In the genomic region with DNA sequence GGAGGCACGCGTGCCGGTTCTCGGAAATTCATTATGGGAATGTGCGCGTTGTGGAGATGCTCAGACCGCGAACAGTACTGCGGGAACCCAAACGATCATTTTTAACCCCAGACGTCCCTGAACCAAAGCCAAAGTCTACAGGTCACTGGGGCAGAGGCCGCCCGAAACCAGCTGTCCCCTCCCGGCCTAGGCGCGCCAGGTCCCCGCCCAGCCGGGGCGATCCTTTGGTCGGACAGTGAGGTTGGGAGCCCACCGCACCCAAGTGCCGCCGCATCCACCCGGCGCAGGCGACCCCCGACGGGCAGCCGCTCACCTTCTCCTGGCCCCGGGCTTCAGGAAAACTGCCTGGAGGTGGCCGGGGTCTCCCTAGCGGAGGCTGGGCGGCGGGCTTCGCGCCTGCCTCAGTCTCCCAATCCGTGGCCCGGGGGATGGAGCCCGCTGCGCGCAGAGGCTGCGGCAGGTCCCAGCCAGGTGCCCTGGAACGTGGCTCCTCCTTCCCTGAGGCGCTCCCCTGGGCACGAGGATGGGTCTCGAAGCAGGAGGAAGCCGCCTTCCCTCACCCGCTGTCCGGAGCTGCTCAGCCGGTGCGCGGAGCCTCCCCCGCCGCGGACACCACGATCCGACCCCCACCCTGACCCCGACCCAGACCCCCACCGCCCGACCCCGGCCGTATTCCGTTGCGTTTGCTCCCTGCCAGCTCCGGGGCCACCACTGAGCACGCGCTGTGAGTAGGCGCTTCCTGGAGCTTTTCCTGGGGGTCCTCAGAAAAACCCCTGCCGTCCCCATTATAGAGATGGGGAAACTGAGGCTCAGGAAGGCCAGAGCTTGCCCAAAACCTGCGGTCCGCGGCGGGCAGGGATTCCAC, we compare ENCODE assay signal across 7 cellular contexts. TPM values are rescaled to one million over a fixed set of nuclear protein-coding genes. Genes with fewer than 3 reads are reported as not detected.
DNase-seq lines count a peak whose midpoint lies in the region; TF ChIP-seq lines count a peak whose summit lies in the region.

No MANE protein-coding gene starts in this region.

- peaks cover 0 to 31% of the 10 kb centered on the region in 2 donors for H3K4me1 ChIP-seq in right atrium auricular region
- H3K4me1 ChIP-seq in spleen, result peaks cover 35 to 82% (median 68%) of the 10 kb centered on the region in 6 donors

- DNase-seq in H7 (peak; percentile 85), right atrium auricular region (ENCODE audit: low spot score) (no peak), spleen (peak; percentile 88), NCI-H1048 (lab: John Stamatoyannopoulos, UW) (no peak), OCI-M1 (lab: John Stamatoyannopoulos, UW) (no peak), H4 (ENCODE audit: low spot score) (no peak)

- H3K36me3 ChIP-seq in H7 (replicated peaks; ENCODE audit: control insufficient read depth, insufficient read depth, low read length) (no peaks in the 10 kb centered on the region), right atrium auricular region (no peaks in the 10 kb centered on the region), spleen (peaks cover 0 to 15% (median 0%) of the 10 kb centered on the region in 6 donors)

- TF ChIP-seq CTCF in VCaP (conservative IDR thresholded peaks at IDR 0.05) (no peak), right atrium auricular region (IDR thresholded peaks at IDR 0.05) (no peak), spleen (IDR thresholded peaks at IDR 0.05 in 8 of 11, conservative IDR thresholded peaks at IDR 0.05 in 3 of 11) (no peak)

- H3K27me3 ChIP-seq in H7 (ENCODE audit: control insufficient read depth, insufficient read depth, low read length) (peaks cover 72% of the 10 kb centered on the region), right atrium auricular region (peaks cover 9 to 14% of the 10 kb centered on the region in 2 donors), spleen (replicated peaks in 1 of 7) (peaks cover 0 to 23% (median 4%) of the 10 kb centered on the region in 7 donors)

- 1 to 2% (median 1%) methylated on average over 21 to 73 of the region's 73 CpGs for WGBS in spleen, 5 donors

- no peaks in the 10 kb centered on the region for H3K9me3 ChIP-seq in right atrium auricular region
- H3K9me3 ChIP-seq in spleen, result peaks cover 0 to 5% (median 0%) of the 10 kb centered on the region in 8 donors

- intact Hi-C loops in spleen (cut with DNase I; ENCODE audit: low total_unique reads), result loop anchor here (5.0 kb wide), 1 partner anchor 39 kb away; no protein-coding TSS in a partner anchor

- no peak for TF ChIP-seq POLR2A in spleen (IDR thresholded peaks at IDR 0.05)

- H3K4me3 ChIP-seq in H7 (ENCODE audit: insufficient read depth, low read depth, low read length), result peak overlapping the region; percentile 24
- H3K4me3 ChIP-seq in right atrium auricular region, result peak overlapping the region; percentile 28 to 56
- H3K4me3 ChIP-seq in spleen, result peak overlapping the region; percentile 45 to 86 (median 66)

- H3K27ac ChIP-seq in VCaP, result peak overlapping the region; percentile 54; the same call in 1 of the 2 replicates
- no peak overlapping the region for H3K27ac ChIP-seq in right atrium auricular region
- H3K27ac ChIP-seq in spleen, result peak overlapping the region; percentile 77 to 97 (median 92)

RNA-seq across cellular contexts. Expression of a gene that starts 8.1 kb away (rescaled TPM):
- 30.3 and 35.0 TPM in 2 replicates for total RNA-seq in H7 (2014; rRNA removed; shearing (Covaris generic))
- total RNA-seq in right atrium auricular region (10 to 100 TPM; 15.9 to 18.8 TPM), spleen (10 to 100 TPM in 6 of 7 donors, 1 to 10 TPM in 1; 6.1 to 30.6 (median 26.4) TPM)
- 10 to 100 TPM; 16.4 to 35.4 (median 28.5) TPM for polyA plus RNA-seq in spleen
- 14.9 and 21.7 TPM in 2 replicates for total RNA-seq in H4 (2014; rRNA removed; shearing (Covaris generic))

RNA-seq across cellular contexts. Expression of a gene that starts 11.0 kb away (rescaled TPM):
- total RNA-seq in H7 (2014; rRNA removed; shearing (Covaris generic)), result 1.4 and 2.4 TPM in 2 replicates
- total RNA-seq in right atrium auricular region (10 to 100 TPM; 16.7 to 63.6 TPM), spleen (100 to 1,000 TPM; 285 to 754 (median 415) TPM)
- 100 to 1,000 TPM in 2 of 3 donors, 10 to 100 TPM in 1; 92.1 to 332 (median 250) TPM for polyA plus RNA-seq in spleen
- 0.91 and 1.9 TPM in 2 replicates for total RNA-seq in H4 (2014; rRNA removed; shearing (Covaris generic))

RNA-seq across cellular contexts. Expression of a gene that starts 58.2 kb away (rescaled TPM):
- total RNA-seq in H7 (2014; rRNA removed; shearing (Covaris generic)), result 117 and 134 TPM in 2 replicates
- 100 to 1,000 TPM; 284 to 303 TPM for total RNA-seq in right atrium auricular region
- total RNA-seq in spleen, result 100 to 1,000 TPM; 121 to 189 (median 165) TPM
- polyA plus RNA-seq in spleen, result 10 to 100 TPM; 57.6 to 69.3 (median 64.9) TPM
- total RNA-seq in H4 (2014; rRNA removed; shearing (Covaris generic)), result 239 and 246 TPM in 2 replicates

Comparison
In these comparisons a context has a peak if more than half of its experiments do, and no peak if none do; other contexts are left out.
1. DNase-seq: peak in H7 (single experiment) and spleen (single experiment); none in right atrium auricular region (single experiment), NCI-H1048 (single experiment), OCI-M1 (single experiment) and H4 (single experiment).
2. H3K27ac ChIP-seq: peak in VCaP (single experiment) and spleen (8 of 8); none in right atrium auricular region (0 of 2).
3. Peak in every context shown above with its lines, with median percentiles within 50 percentile points of each other: H3K4me3 ChIP-seq.